2 cellular contexts compared by ENCODE assay signal in genomic region chr11:73306069-73306468, GRCh38.
TF ChIP-seq lines count a peak whose summit lies in the region.

No MANE protein-coding gene starts in this region.

TF ChIP-seq in A549, 52 proteins besides CTCF, POLR2A, EP300 and RAD21 (continued from another document):
- no peak for TF ChIP-seq HMGXB4 (CRISPR knock-in tag; IDR thresholded peaks at IDR 0.05; ENCODE audit: borderline replicate concordance)
- no peak for TF ChIP-seq HOXB13 (CRISPR knock-in tag; IDR thresholded peaks at IDR 0.05; ENCODE audit: low read depth)

TF ChIP-seq in GM23338, 12 proteins besides CTCF, POLR2A, EP300 and RAD21 (continued from another document):
- TF ChIP-seq ZNF462 (CRISPR knock-in tag; IDR thresholded peaks at IDR 0.05), result no peak
- TF ChIP-seq STAT1 (IDR thresholded peaks at IDR 0.05; ENCODE audit: unreplicated experiment), result no peak
- no peak for TF ChIP-seq EZH2phosphoT487 (IDR thresholded peaks at IDR 0.05; ENCODE audit: unreplicated experiment)
- TF ChIP-seq REST (IDR thresholded peaks at IDR 0.05; ENCODE audit: unreplicated experiment), result no peak
- TF ChIP-seq ZNF331 (CRISPR knock-in tag; IDR thresholded peaks at IDR 0.05; ENCODE audit: low read depth), result no peak
- TF ChIP-seq JUNB (IDR thresholded peaks at IDR 0.05; ENCODE audit: unreplicated experiment), result no peak
- TF ChIP-seq ZNF114 (CRISPR knock-in tag; IDR thresholded peaks at IDR 0.05), result no peak
- TF ChIP-seq POLR2AphosphoS5 (IDR thresholded peaks at IDR 0.05; ENCODE audit: low read depth), result no peak
